ENCODE assay signal across 31 cellular contexts in the genomic region with DNA sequence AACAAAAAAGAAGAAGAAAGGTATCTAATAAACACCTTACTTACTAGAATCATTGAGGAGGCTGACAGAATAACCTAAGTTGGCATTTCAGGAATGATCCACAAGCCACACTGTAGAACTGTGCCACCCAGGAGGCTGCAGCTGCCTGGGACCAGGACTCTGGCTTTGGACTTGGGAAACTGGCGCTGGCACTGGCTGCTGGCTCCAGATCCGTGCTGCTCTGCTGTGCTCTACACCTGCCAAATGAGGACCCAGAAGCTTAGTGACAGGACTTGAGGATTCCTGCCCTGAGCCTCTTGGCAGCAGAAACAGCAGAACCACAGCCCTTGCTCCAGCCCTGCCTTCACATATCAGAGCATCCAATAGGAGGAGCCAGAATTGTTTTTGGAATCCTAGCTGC.
"Had no signal": no experiment of that assay in that cellular context is flagged by ENCODE, and none has a peak within 500 bp of the region (broad histone marks: within the 10 kb centered on the region; RNA-seq: fewer than 3 reads in every experiment).

No MANE protein-coding gene starts in this region.

- H3K9me3 ChIP-seq: left lung, lower lobe of right lung, neutrophil, ovary, right atrium auricular region, right lobe of liver, testis, thyroid gland, transverse colon, upper lobe of left lung, vagina had no signal

- H3K4me1 ChIP-seq: right lobe of liver, testis, transverse colon had no signal

- H3K4me2 ChIP-seq: neural progenitor cell, smooth muscle cell had no signal

- H3K36me3 ChIP-seq: neural progenitor cell, neutrophil, ovary, right atrium auricular region, right lobe of liver, transverse colon had no signal

- H3K4me3 ChIP-seq: left lung, lower lobe of right lung, neural progenitor cell, ovary, right atrium auricular region, right lobe of liver, smooth muscle cell, testis, thyroid gland, transverse colon, upper lobe of left lung, vagina had no signal

- H3K27me3 ChIP-seq: left lung, neural progenitor cell, neutrophil, ovary, right atrium auricular region, right lobe of liver, testis, thyroid gland, transverse colon, upper lobe of left lung, vagina had no signal

- H3K9ac ChIP-seq: neural progenitor cell had no signal

- H3K27ac ChIP-seq: left lung, lower lobe of right lung, neural progenitor cell, neutrophil, ovary, right atrium auricular region, right lobe of liver, testis, thyroid gland, transverse colon, vagina had no signal

- ATAC-seq: left colon; left lung; lower lobe of right lung; natural killer cell; right lobe of liver; stimulated activated memory B cell treated with anti-CD40 and anti-IgM and Interleukin-4, amounts not matched to agents 10 μg/mL and 1 μg/mL and 100 μg/mL, for 72 hours; stimulated activated naive CD8-positive, alpha-beta T cell treated with anti-CD3 and anti-CD28 coated beads, Interleukin-15, amount 100 ng/mL, for 72 hours had no signal

- DNase-seq: hypothalamus; immature natural killer cell; kidney; left colon; left lung; lower lobe of right lung; mammary epithelial cell; mesenchymal stem cell; naive B cell; natural killer cell; nephron progenitor cell; occipital lobe; ovary; right lobe of liver; stimulated activated CD4-positive, alpha-beta T cell treated with anti-CD3 and anti-CD28 coated beads, Interleukin-1b, Interleukin-23, amount 100 ng/mL, for 48 hours; stimulated activated CD4-positive, alpha-beta T cell treated with anti-CD3 and anti-CD28 coated beads, Interleukin-2, amount 100 ng/mL, for 48 hours; stimulated activated CD4-positive, alpha-beta T cell treated with anti-CD3 and anti-CD28 coated beads, Interleukin-4, amount 100 ng/mL, for 4 hours; stimulated activated CD8-positive, alpha-beta memory T cell treated with anti-CD3 and anti-CD28 coated beads, Interleukin-4, amount 100 ng/mL, for 48 hours; stimulated activated naive CD4-positive, alpha-beta T cell treated with Interleukin-2 at 50 U/mL for 16 hours; stimulated activated naive CD8-positive, alpha-beta T cell treated with anti-CD3 and anti-CD28 coated beads, Interleukin-15, amount 100 ng/mL, for 72 hours; substantia nigra; testis; thyroid gland; transverse colon; upper lobe of left lung had no signal
